Comparison of ENCODE assay signal across 8 cellular contexts in the genomic region with DNA sequence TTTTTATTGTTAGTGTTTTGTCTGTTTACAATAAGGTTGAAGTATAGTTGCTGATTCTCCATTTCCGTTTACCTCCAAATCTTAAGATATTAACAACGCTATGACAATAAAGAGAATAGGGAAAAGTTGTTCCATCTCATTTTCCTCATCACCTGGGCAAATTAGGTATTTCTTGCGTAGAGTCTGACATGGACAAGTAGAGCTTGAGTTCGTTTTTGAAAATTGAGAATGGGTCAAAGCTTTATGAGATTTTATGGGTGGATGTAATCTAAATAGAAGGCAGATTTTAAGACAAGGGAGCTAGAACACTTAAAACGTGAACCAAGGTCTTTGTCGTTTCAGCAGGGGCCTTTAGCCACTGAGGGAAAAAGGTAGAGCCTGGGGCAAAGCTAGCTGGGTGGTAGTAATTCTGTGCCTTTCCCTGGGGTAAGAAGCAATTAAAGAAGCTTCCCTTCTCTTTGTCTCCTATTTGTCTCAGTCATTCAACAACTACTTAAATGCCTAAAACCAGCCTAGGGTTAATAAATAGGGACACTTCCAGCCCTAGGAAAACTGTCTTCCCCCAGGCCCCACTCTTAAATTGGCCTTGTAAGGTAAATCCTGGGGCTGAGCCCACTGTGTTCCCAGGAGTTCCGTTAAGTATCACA. TPM values are rescaled to one million over a fixed set of nuclear protein-coding genes. Genes with fewer than 3 reads are reported as not detected.
A peak's percentile ranks its signal among the peaks of the same experiment; 100 is the strongest.
DNase-seq lines count a peak whose midpoint lies in the region; ATAC-seq and TF ChIP-seq lines count a peak whose summit lies in the region.

No MANE protein-coding gene starts in this region.

- DNase-seq in RWPE1 (ENCODE audit: low spot score) (no peak), fibroblast of pulmonary artery (ENCODE audit: low read depth) (no peak), C1 segment of cervical spinal cord (lab: John Stamatoyannopoulos, UW) (no peak), NCI-H2227 (lab: John Stamatoyannopoulos, UW; ENCODE audit: unreplicated experiment) (no peak)

- H3K36me3 ChIP-seq in skeletal muscle tissue (ENCODE audit: control insufficient read depth in 3 of 3, insufficient read depth in 3 of 3, low read length in 3 of 3): no peaks in the 10 kb centered on the region

- ATAC-seq in GM19351 (IDR thresholded peaks at IDR 0.05; ENCODE audit: unreplicated experiment) (peak; percentile 0), GM21723 (IDR thresholded peaks at IDR 0.05; ENCODE audit: unreplicated experiment) (no peak), GM18519 (IDR thresholded peaks at IDR 0.05; ENCODE audit: low FRiP score, unreplicated experiment) (no peak)

- TF ChIP-seq CTCF in RWPE1 (conservative IDR thresholded peaks at IDR 0.05; ENCODE audit: low read depth): no peak
- no peak for TF ChIP-seq CTCF in fibroblast of pulmonary artery (IDR thresholded peaks at IDR 0.05; ENCODE audit: low read length, missing control alignments)

- H3K27me3 ChIP-seq in skeletal muscle tissue (ENCODE audit: control insufficient read depth in 3 of 3, insufficient read depth in 3 of 3, low read length in 3 of 3): no peaks in the 10 kb centered on the region

- peak overlapping the region; percentile 97 to 99 (median 98) for H3K9ac ChIP-seq in skeletal muscle tissue (ENCODE audit: low read depth in 1 of 3, low read length in 3 of 3)

- H3K4me3 ChIP-seq in fibroblast of pulmonary artery (replicated peaks; ENCODE audit: low read depth, low read length): peak overlapping the region; percentile 98
- peak overlapping the region; percentile 89 to 99 (median 98) for H3K4me3 ChIP-seq in skeletal muscle tissue (ENCODE audit: low read length in 3 of 3)

- H3K27ac ChIP-seq in RWPE1 (peak overlapping the region; percentile 99), skeletal muscle tissue (ENCODE audit: low read depth, low read length) (peak overlapping the region; percentile 99)

- H3K9me3 ChIP-seq in skeletal muscle tissue (ENCODE audit: control insufficient read depth in 3 of 3, low read length in 3 of 3): no peaks in the 10 kb centered on the region

- CTCF ChIA-PET in RWPE1 (lab: Yijun Ruan, JAX): interaction anchor here (0.5 to 0.7 kb wide), 2 partner anchors 65 to 110 kb away, joined by 3 to 5 read pairs; no protein-coding TSS in a partner anchor

- peaks cover 8 to 18% (median 9%) of the 10 kb centered on the region in 3 donors for H3K4me1 ChIP-seq in skeletal muscle tissue (ENCODE audit: control insufficient read depth in 3 of 3, insufficient read depth in 3 of 3, low read length in 3 of 3)

- POLR2A ChIA-PET in RWPE1 (lab: Yijun Ruan, JAX; ENCODE audit: low non-redundant PET): no interaction called here

RNA-seq across cellular contexts. Expression of a gene that starts 0.6 kb away (rescaled TPM):
- 12.5 TPM for total RNA-seq in skeletal muscle tissue

RNA-seq across cellular contexts. Expression of a gene that starts 53.9 kb away (rescaled TPM):
- 28.2 TPM for total RNA-seq in skeletal muscle tissue
